24 cellular contexts compared by ENCODE assay signal in genomic region chr9:135904121-135904520, GRCh38. TPM values are rescaled to one million over a fixed set of nuclear protein-coding genes. Genes with fewer than 3 reads are reported as not detected.
DNase-seq lines count a peak whose midpoint lies in the region; ATAC-seq and TF ChIP-seq lines count a peak whose summit lies in the region.
"Had no signal": no experiment of that assay in that cellular context is flagged by ENCODE, and none has a peak within 500 bp of the region (broad histone marks: within the 10 kb centered on the region; RNA-seq: fewer than 3 reads in every experiment).

No MANE protein-coding gene starts in this region.

- peaks cover 6% of the 10 kb centered on the region for H3K9me3 Mint-ChIP-seq in activated CD4-positive, alpha-beta T cell treated with anti-CD3 and anti-CD28 coated beads for 36 hours (ENCODE audit: low read depth)
- H3K9me3 Mint-ChIP-seq: CD14-positive monocyte had no signal

- peak overlapping the region; percentile 98 for H3K4me2 ChIP-seq in Loucy (ENCODE audit: low read depth, low read length, poor library complexity, severe bottlenecking)

- 90 to 93% (median 93%) methylated on average over 11 of the region's 11 CpGs for WGBS in ovary, 3 donors

- peaks cover 88% of the 10 kb centered on the region for H3K79me2 ChIP-seq in Loucy (ENCODE audit: insufficient read depth, low read length)

- no peak for TF ChIP-seq EP300 in ovary (IDR thresholded peaks at IDR 0.05)

- no peak for TF ChIP-seq POLR2A in ovary (IDR thresholded peaks at IDR 0.05)

- H3K4me3 Mint-ChIP-seq in activated CD4-positive, alpha-beta T cell treated with anti-CD3 and anti-CD28 coated beads for 36 hours: no peak overlapping the region
- H3K4me3 Mint-ChIP-seq: activated naive CD4-positive, alpha-beta T cell treated with anti-CD3 and anti-CD28 coated beads for 36 hours; CD14-positive monocyte had no signal

- H3K36me3 Mint-ChIP-seq in activated CD4-positive, alpha-beta T cell treated with anti-CD3 and anti-CD28 coated beads for 36 hours (ENCODE audit: low read depth): peaks cover 42% of the 10 kb centered on the region

- DNase-seq in epithelial cell of prostate (ENCODE audit: low read depth, low spot score) (no peak), ovary (peak in 3 of 5 donors; percentile 4 to 19 (median 4)), occipital lobe (lab: John Stamatoyannopoulos, UW) (no peak)
- no peak for DNase-seq in activated CD4-positive, alpha-beta T cell treated with anti-CD3 and anti-CD28 coated beads for 36 hours
- DNase-seq: ACHN; activated naive CD4-positive, alpha-beta T cell treated with anti-CD3 and anti-CD28 coated beads for 36 hours; activated T-cell treated with anti-CD3 and anti-CD28 coated beads, Interleukin-2, amount 50 U/mL, for 1 hour; NCI-H1436 treated with DMSO at 0.1 percent for 48 hours; NCI-H2107; NCI-H446 treated with DMSO at 0.1 percent for 48 hours; retina; SHP77 treated with DMSO at 0.1 percent for 48 hours; stimulated activated CD4-positive, alpha-beta T cell treated with anti-CD3 and anti-CD28 coated beads, Interleukin-12 subunit alpha, Interleukin-12 subunit beta, amount 100 ng/mL, for 4 hours; stimulated activated CD4-positive, alpha-beta T cell treated with anti-CD3 and anti-CD28 coated beads, Interleukin-4, amount 100 ng/mL, for 4 hours; stimulated activated naive CD4-positive, alpha-beta T cell treated with Interleukin-2 at 50 U/mL for 16 hours; SW 1271 had no signal

- peaks cover 3% of the 10 kb centered on the region; the same call in 1 of the 2 replicates for H3F3A ChIP-seq in Loucy (ENCODE audit: low read depth)

- no peaks in the 10 kb centered on the region for H3K27me3 Mint-ChIP-seq in activated CD4-positive, alpha-beta T cell treated with anti-CD3 and anti-CD28 coated beads for 36 hours

- POLR2A ChIA-PET in activated CD4-positive, alpha-beta T cell treated with anti-CD3 and anti-CD28 coated beads for 36 hours (lab: Charles Lee): interaction anchor here (2.3 kb wide), 1 partner anchor 21 kb away, joined by 12 read pairs; no protein-coding TSS in a partner anchor

- intact Hi-C loops in ovary (cut with DNase I): no loop called here
- intact Hi-C loops in activated CD4-positive, alpha-beta T cell treated with anti-CD3 and anti-CD28 coated beads for 36 hours (cut with DNase I, micrococcal nuclease): loop anchor here (2.0 kb wide), 3 partner anchors 17 to 1513 kb away; partner anchors contain the start of gene UBAC1 (in 1 of the 2)

- ATAC-seq in HG02759 (IDR thresholded peaks at IDR 0.05; ENCODE audit: unreplicated experiment): no peak
- ATAC-seq in activated CD4-positive, alpha-beta T cell treated with anti-CD3 and anti-CD28 coated beads for 36 hours: no peak
- no peak for ATAC-seq in HG03442 (IDR thresholded peaks at IDR 0.05; ENCODE audit: unreplicated experiment)
- ATAC-seq: K562 had no signal

- H3K27ac ChIP-seq in C4-2B (peak overlapping the region; percentile 81), epithelial cell of prostate (peak overlapping the region; percentile 94), ovary (no peak overlapping the region)
- H3K27ac ChIP-seq: cardiac muscle cell, thoracic aorta had no signal

- H3K9me2 ChIP-seq in Loucy (replicated peaks; ENCODE audit: low read depth, low read length): no peaks in the 10 kb centered on the region

- H3K36me3 ChIP-seq in Loucy (ENCODE audit: insufficient read depth, low read length) (no peaks in the 10 kb centered on the region), ovary (no peaks in the 10 kb centered on the region)
- H3K36me3 ChIP-seq: cardiac muscle cell, thoracic aorta had no signal

- H3K9ac ChIP-seq in Loucy (ENCODE audit: low read depth, low read length, poor library complexity, severe bottlenecking): no peak overlapping the region

- peaks cover 81% of the 10 kb centered on the region for H4K20me1 ChIP-seq in Loucy (ENCODE audit: insufficient read depth, low read length, poor library complexity, severe bottlenecking)

- H3K4me1 Mint-ChIP-seq in activated CD4-positive, alpha-beta T cell treated with anti-CD3 and anti-CD28 coated beads for 36 hours: peaks cover 66% of the 10 kb centered on the region

- H2AFZ ChIP-seq in Loucy (ENCODE audit: low read length): no peak overlapping the region

- H3K9me3 ChIP-seq in Loucy (ENCODE audit: insufficient read depth, low read depth, low read length) (no peaks in the 10 kb centered on the region), ovary (no peaks in the 10 kb centered on the region)
- H3K9me3 ChIP-seq: thoracic aorta had no signal

- CTCF ChIA-PET in activated CD4-positive, alpha-beta T cell treated with anti-CD3 and anti-CD28 coated beads for 36 hours (lab: Charles Lee): no interaction called here

- H3K27ac Mint-ChIP-seq in activated CD4-positive, alpha-beta T cell treated with anti-CD3 and anti-CD28 coated beads for 36 hours: no peak overlapping the region

- peak overlapping the region; percentile 83 for H3K4me3 ChIP-seq in Loucy (ENCODE audit: low read length, poor library complexity, severe bottlenecking)
- no peak overlapping the region for H3K4me3 ChIP-seq in ovary
- H3K4me3 ChIP-seq: cardiac muscle cell, K562 had no signal

- H3K4me1 ChIP-seq in Loucy (ENCODE audit: insufficient read depth, low read length, poor library complexity, severe bottlenecking) (peaks cover 66% of the 10 kb centered on the region), ovary (ENCODE audit: insufficient read depth) (peaks cover 18% of the 10 kb centered on the region)

- H3K27me3 ChIP-seq in Loucy (ENCODE audit: insufficient read depth, low read length, poor library complexity, severe bottlenecking): no peaks in the 10 kb centered on the region
- no peaks in the 10 kb centered on the region for H3K27me3 ChIP-seq in ovary
- H3K27me3 ChIP-seq: cardiac muscle cell had no signal

- TF ChIP-seq CTCF in C4-2B (conservative IDR thresholded peaks at IDR 0.05) (no peak), Loucy (conservative IDR thresholded peaks at IDR 0.05; ENCODE audit: low read length) (no peak), ovary (IDR thresholded peaks at IDR 0.05) (no peak)

RNA-seq across cellular contexts. Expression of gene CAMSAP1, which starts 3.2 kb away (rescaled TPM):
- total RNA-seq in ovary (10 to 100 TPM; 17.1 to 62.6 (median 44.3) TPM), occipital lobe (128 TPM)
- polyA plus RNA-seq in ovary: 10 to 100 TPM in 1 of 2 donors, 1 to 10 TPM in 1; 9.4 to 11.7 TPM
- 10 to 100 TPM; 31.2 to 33.4 TPM for total RNA-seq in activated CD4-positive, alpha-beta T cell treated with anti-CD3 and anti-CD28 coated beads for 36 hours

RNA-seq across cellular contexts. Expression of gene UBAC1, which starts 57.1 kb away (rescaled TPM):
- total RNA-seq in ovary: 10 to 100 TPM; 29.4 to 42.0 (median 34.9) TPM
- polyA plus RNA-seq in ovary: 10 to 100 TPM; 19.7 to 33.3 TPM
- total RNA-seq in activated CD4-positive, alpha-beta T cell treated with anti-CD3 and anti-CD28 coated beads for 36 hours: 10 to 100 TPM; 41.7 to 42.8 TPM
- 32.8 TPM for total RNA-seq in occipital lobe

Comparison
In these comparisons a context has a peak if more than half of its experiments do, and no peak if none do; other contexts are left out.
1. H3K27ac ChIP-seq: peak in C4-2B (single experiment) and epithelial cell of prostate (single experiment); none in ovary (0 of 2).
2. DNase-seq: peak in ovary (3 of 5); none in epithelial cell of prostate (single experiment), activated CD4-positive, alpha-beta T cell treated with anti-CD3 and anti-CD28 coated beads for 36 hours (single experiment) and occipital lobe (single experiment).
3. intact Hi-C loops: an anchor here in activated CD4-positive, alpha-beta T cell treated with anti-CD3 and anti-CD28 coated beads for 36 hours (2.0 kb wide); none called in ovary.